In genomic region chr12:43861847-43862150, GRCh38 we compare ENCODE assay signal across 23 cellular contexts. TPM values are rescaled to one million over a fixed set of nuclear protein-coding genes. Genes with fewer than 3 reads are reported as not detected.
DNase-seq lines count a peak whose midpoint lies in the region; TF ChIP-seq lines count a peak whose summit lies in the region.
"Had no signal": no experiment of that assay in that cellular context is flagged by ENCODE, and none has a peak within 500 bp of the region (broad histone marks: within the 10 kb centered on the region; RNA-seq: fewer than 3 reads in every experiment).

No MANE protein-coding gene starts in this region.

- H2AFZ ChIP-seq in smooth muscle cell (ENCODE audit: low read depth): no peak overlapping the region
- H2AFZ ChIP-seq: GM23248, PC-9 had no signal

- H3K9me3 ChIP-seq in breast epithelium (no peaks in the 10 kb centered on the region), smooth muscle cell (replicated peaks; ENCODE audit: low read depth) (no peaks in the 10 kb centered on the region)
- H3K9me3 ChIP-seq: BE2C, Caco-2, HAP-1, SJSA1 had no signal

- H3K27me3 Mint-ChIP-seq in MCF 10A (ENCODE audit: insufficient read depth, unreplicated experiment): no peaks in the 10 kb centered on the region
- H3K27me3 Mint-ChIP-seq: CD4-positive, CD25-positive, alpha-beta regulatory T cell had no signal

- peaks cover 11% of the 10 kb centered on the region for H3K4me1 Mint-ChIP-seq in MCF 10A (ENCODE audit: insufficient read depth, unreplicated experiment)

- TF ChIP-seq POLR2A in breast epithelium (IDR thresholded peaks at IDR 0.05): no peak

- CTCF ChIA-PET in MCF 10A (lab: Yijun Ruan, JAX): interaction anchor here (0.6 to 4.1 kb wide), 5 partner anchors 14 to 70 kb away, joined by 3 to 16 read pairs (median 4); partner anchors contain the start of gene TMEM117

- DNase-seq in MCF 10A (ENCODE audit: unreplicated experiment) (no peak), breast epithelium (ENCODE audit: low spot score in 2 of 2) (no peak), epithelial cell of prostate (ENCODE audit: low read depth, low spot score) (no peak), iris pigment epithelial cell (ENCODE audit: low read depth) (peak; percentile 37), smooth muscle cell (lab: John Stamatoyannopoulos, UW; ENCODE audit: unreplicated experiment) (no peak), MV-4-11 (lab: John Stamatoyannopoulos, UW) (no peak), NCI-H1694 (lab: John Stamatoyannopoulos, UW) (no peak), occipital lobe (lab: John Stamatoyannopoulos, UW) (no peak)
- DNase-seq: BE2C; Caco-2; CD4-positive, CD25-positive, alpha-beta regulatory T cell; DMS153; GDM1; GM23248; KBM-7; NCI-H1417; NCI-H187 treated with DMSO at 0.1 percent for 48 hours; NCI-H2227 treated with DMSO at 0.1 percent for 48 hours; NCI-H524; PC-9 had no signal

- WGBS in smooth muscle cell (ENCODE audit: low lambda C conversion rate): 68% methylated on average over 3 of the region's 3 CpGs

- no peak overlapping the region for H3K9ac ChIP-seq in smooth muscle cell (ENCODE audit: low read depth)
- H3K9ac ChIP-seq: GM23248 had no signal

- no peaks in the 10 kb centered on the region for H4K20me1 ChIP-seq in smooth muscle cell (ENCODE audit: low read depth)

- no TSS peak for BruUV-seq in MCF 10A (replicated peaks; lab: Mats Ljungman, UMichigan)

- peak overlapping the region; percentile 78 for H3K27ac Mint-ChIP-seq in MCF 10A (ENCODE audit: low read depth, unreplicated experiment)
- H3K27ac Mint-ChIP-seq: CD4-positive, CD25-positive, alpha-beta regulatory T cell had no signal

- no peaks in the 10 kb centered on the region for H3K9me3 Mint-ChIP-seq in MCF 10A (ENCODE audit: unreplicated experiment)

- H3K4me3 ChIP-seq in breast epithelium (no peak overlapping the region), smooth muscle cell (no peak overlapping the region)
- H3K4me3 ChIP-seq: GM12878, GM23248, HAP-1, PC-9, SJSA1 had no signal

- H3K4me2 ChIP-seq in smooth muscle cell: peak overlapping the region; percentile 70
- H3K4me2 ChIP-seq: PC-9 had no signal

- TF ChIP-seq CTCF in MCF 10A (IDR thresholded peaks at IDR 0.05; ENCODE audit: unreplicated experiment) (no peak), breast epithelium (IDR thresholded peaks at IDR 0.05) (no peak), smooth muscle cell (IDR thresholded peaks at IDR 0.05; ENCODE audit: borderline replicate concordance, insufficient read depth, poor library complexity, severe bottlenecking) (no peak)

- H3K4me1 ChIP-seq in breast epithelium (no peaks in the 10 kb centered on the region), smooth muscle cell (ENCODE audit: low read depth) (no peaks in the 10 kb centered on the region)
- H3K4me1 ChIP-seq: BE2C, Caco-2, SJSA1 had no signal

- no peaks in the 10 kb centered on the region for H3F3A ChIP-seq in smooth muscle cell (ENCODE audit: low read depth)

- POLR2A ChIA-PET in MCF 10A (lab: Yijun Ruan, JAX): interaction anchor here (0.7 to 1.4 kb wide), 7 partner anchors 10 to 103 kb away, joined by 3 to 6 read pairs (median 3); partner anchors contain the start of genes IRAK4, PUS7L, TMEM117 and TWF1

- no peaks in the 10 kb centered on the region for H3K36me3 ChIP-seq in breast epithelium
- no peaks in the 10 kb centered on the region for H3K36me3 ChIP-seq in smooth muscle cell (ENCODE audit: low read depth)
- H3K36me3 ChIP-seq: BE2C, HAP-1, SJSA1 had no signal

- no peaks in the 10 kb centered on the region for H3K79me2 ChIP-seq in smooth muscle cell (ENCODE audit: low read depth)

- peaks cover 6% of the 10 kb centered on the region for H3K36me3 Mint-ChIP-seq in MCF 10A (ENCODE audit: insufficient read depth, unreplicated experiment)

- no peak overlapping the region for H3K27ac ChIP-seq in breast epithelium
- H3K27ac ChIP-seq in epithelial cell of prostate: peak overlapping the region; percentile 66
- H3K27ac ChIP-seq in smooth muscle cell (ENCODE audit: low read depth): peak overlapping the region; percentile 62
- H3K27ac ChIP-seq: GM23248, PC-9, SJSA1 had no signal

- H3K27me3 ChIP-seq in breast epithelium: no peaks in the 10 kb centered on the region
- H3K27me3 ChIP-seq in smooth muscle cell (ENCODE audit: low read depth): no peaks in the 10 kb centered on the region
- H3K27me3 ChIP-seq: SJSA1 had no signal

- H3K4me3 Mint-ChIP-seq in MCF 10A (ENCODE audit: unreplicated experiment): no peak overlapping the region
- H3K4me3 Mint-ChIP-seq: CD4-positive, CD25-positive, alpha-beta regulatory T cell had no signal

- intact Hi-C loops in MCF 10A (cut with micrococcal nuclease): no loop called here
- intact Hi-C loops in breast epithelium (cut with DNase I; ENCODE audit: low total_unique reads): no loop called here

RNA-seq across cellular contexts. Expression of gene TMEM117, which starts 25.9 kb away (rescaled TPM):
- 3.2 and 4.3 TPM in 2 replicates for total RNA-seq in MCF 10A (2022)
- 10 to 100 TPM in 1 of 3 donors, 1 to 10 TPM in 2; 6.1 to 17.1 (median 7.2) TPM for total RNA-seq in breast epithelium
- 35.2 and 38.9 TPM in 2 replicates for total RNA-seq in smooth muscle cell
- 12.9 and 13.0 TPM in 2 replicates for polyA plus RNA-seq in smooth muscle cell
- total RNA-seq in occipital lobe: 15.0 TPM

RNA-seq across cellular contexts. Expression of gene TWF1, which starts 55.7 kb away (rescaled TPM):
- 104 and 105 TPM in 2 replicates for total RNA-seq in MCF 10A (2022)
- total RNA-seq in breast epithelium: 100 to 1,000 TPM in 1 of 3 donors, 10 to 100 TPM in 2; 73.6 to 102 (median 92.1) TPM
- total RNA-seq in smooth muscle cell: 136 and 151 TPM in 2 replicates
- polyA plus RNA-seq in smooth muscle cell: 51.8 and 60.1 TPM in 2 replicates
- total RNA-seq in occipital lobe: 174 TPM

Comparison
In these comparisons a context has a peak if more than half of its experiments do, and no peak if none do; other contexts are left out.
1. H3K27ac ChIP-seq: peak in epithelial cell of prostate (single experiment) and smooth muscle cell (single experiment); none in breast epithelium (0 of 2).